In the genomic region with DNA sequence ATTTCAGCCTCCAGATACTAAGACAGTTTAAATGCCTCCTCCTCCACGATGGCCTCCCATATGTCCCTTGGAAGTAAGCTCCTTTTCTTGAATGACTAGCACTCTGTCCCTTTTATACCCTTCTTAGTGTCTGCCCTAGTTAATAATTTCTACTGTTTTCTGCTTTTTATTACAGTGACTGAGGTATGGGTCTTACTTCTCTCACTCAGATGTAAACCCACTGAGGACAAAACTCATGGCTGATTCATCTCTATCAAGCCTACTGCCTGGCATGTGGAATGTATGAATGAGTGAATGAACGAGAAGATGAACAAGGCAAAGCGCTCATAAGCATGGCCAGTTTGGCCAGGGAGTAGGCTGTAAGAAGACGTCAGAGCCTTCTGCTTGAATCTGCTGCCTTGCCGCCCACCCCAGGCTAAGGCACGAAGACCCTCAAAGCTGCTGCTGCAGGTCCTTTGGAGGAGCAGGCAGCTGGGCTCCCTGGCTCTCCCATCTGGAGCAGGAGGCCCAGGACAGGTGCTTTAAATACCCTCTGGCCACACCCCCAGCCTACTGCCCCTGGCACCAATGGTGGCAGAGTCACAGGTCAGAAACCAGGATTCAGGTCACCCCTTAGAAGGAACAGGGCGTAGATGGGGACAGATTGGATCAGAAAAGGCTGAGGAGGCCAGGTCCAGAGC, we compare ENCODE assay signal across 21 cellular contexts. TPM values are rescaled to one million over a fixed set of nuclear protein-coding genes. Genes with fewer than 3 reads are reported as not detected.
"Had no signal": no experiment of that assay in that cellular context is flagged by ENCODE, and none has a peak within 500 bp of the region (broad histone marks: within the 10 kb centered on the region; RNA-seq: fewer than 3 reads in every experiment).

No MANE protein-coding gene starts in this region.

- H3K27ac ChIP-seq: hepatocyte, left ventricle myocardium inferior, tibial nerve had no signal

- H3K27me3 ChIP-seq: hepatocyte had no signal

- DNase-seq: activated B cell treated with CpG ODN at 0.5 μM for 24 hours; activated CD4-positive, alpha-beta memory T cell treated with anti-CD3 and anti-CD28 coated beads for 36 hours; activated CD4-positive, alpha-beta T cell treated with anti-CD3 and anti-CD28 coated beads for 4 hours; activated CD8-positive, alpha-beta memory T cell treated with anti-CD3 and anti-CD28 coated beads, Interleukin-2, amount 10 ng/mL, durations not matched to agents 7 days and 5 days; activated naive CD4-positive, alpha-beta T cell; activated naive CD8-positive, alpha-beta T cell treated with anti-CD3 and anti-CD28 coated beads, Interleukin-2, amount 10 ng/mL, durations not matched to agents 7 days and 5 days; anterior cingulate cortex; foreskin fibroblast; left ventricle myocardium inferior; mucosa of descending colon; naive B cell; stimulated activated naive B cell treated with anti-CD40 and anti-IgM and Interleukin-4, amounts not matched to agents 10 μg/mL and 1 μg/mL and 100 μg/mL, for 72 hours had no signal

- H3K36me3 ChIP-seq: left ventricle myocardium inferior, tibial nerve had no signal

- H3K4me2 ChIP-seq: hepatocyte had no signal

- H3K79me2 ChIP-seq: hepatocyte had no signal

- H2AFZ ChIP-seq: hepatocyte had no signal

- ATAC-seq: activated CD8-positive, alpha-beta memory T cell treated with anti-CD3 and anti-CD28 coated beads, Interleukin-2, amount 10 ng/mL, durations not matched to agents 7 days and 5 days; activated T-helper 17 cell treated with anti-CD3 and anti-CD28 coated beads, Interleukin-2, amount 50 U/mL, for 72 hours; mucosa of descending colon; stimulated activated naive B cell treated with anti-CD40 and anti-IgM and Interleukin-4, amounts not matched to agents 10 μg/mL and 1 μg/mL and 100 μg/mL, for 72 hours had no signal

- H3K4me3 ChIP-seq: dorsolateral prefrontal cortex, hepatocyte, left ventricle myocardium inferior, mucosa of descending colon, tibial nerve had no signal

- H3K4me1 ChIP-seq: left ventricle myocardium inferior, tibial nerve had no signal

- FAIRE-seq: colon, islet of Langerhans, TTC549, urothelium cell line had no signal

RNA-seq across cellular contexts. Expression of gene PGA3, which starts 8.2 kb away (rescaled TPM):
- total RNA-seq: activated B cell treated with CpG ODN at 0.5 μM for 24 hours; activated CD4-positive, alpha-beta memory T cell treated with anti-CD3 and anti-CD28 coated beads for 36 hours; activated CD8-positive, alpha-beta memory T cell treated with anti-CD3 and anti-CD28 coated beads, Interleukin-2, amount 10 ng/mL, durations not matched to agents 7 days and 5 days; activated naive CD8-positive, alpha-beta T cell treated with anti-CD3 and anti-CD28 coated beads, Interleukin-2, amount 10 ng/mL, durations not matched to agents 7 days and 5 days; activated T-helper 17 cell treated with anti-CD3 and anti-CD28 coated beads, Interleukin-2, amount 50 U/mL, for 72 hours; T-helper 2 cell treated with Interferon-gamma antibody and Interleukin-4, amounts not matched to agents 100 ng/mL and 5 ng/mL, for 36 hours had no signal

RNA-seq across cellular contexts. Expression of gene PGA4, which starts 27.0 kb away (rescaled TPM):
- total RNA-seq: activated B cell treated with CpG ODN at 0.5 μM for 24 hours; activated CD4-positive, alpha-beta memory T cell treated with anti-CD3 and anti-CD28 coated beads for 36 hours; activated CD8-positive, alpha-beta memory T cell treated with anti-CD3 and anti-CD28 coated beads, Interleukin-2, amount 10 ng/mL, durations not matched to agents 7 days and 5 days; activated naive CD8-positive, alpha-beta T cell treated with anti-CD3 and anti-CD28 coated beads, Interleukin-2, amount 10 ng/mL, durations not matched to agents 7 days and 5 days; activated T-helper 17 cell treated with anti-CD3 and anti-CD28 coated beads, Interleukin-2, amount 50 U/mL, for 72 hours; T-helper 2 cell treated with Interferon-gamma antibody and Interleukin-4, amounts not matched to agents 100 ng/mL and 5 ng/mL, for 36 hours had no signal

RNA-seq across cellular contexts. Expression of gene PGA5, which starts 45.8 kb away (rescaled TPM):
- total RNA-seq: activated B cell treated with CpG ODN at 0.5 μM for 24 hours; activated CD4-positive, alpha-beta memory T cell treated with anti-CD3 and anti-CD28 coated beads for 36 hours; activated CD8-positive, alpha-beta memory T cell treated with anti-CD3 and anti-CD28 coated beads, Interleukin-2, amount 10 ng/mL, durations not matched to agents 7 days and 5 days; activated naive CD8-positive, alpha-beta T cell treated with anti-CD3 and anti-CD28 coated beads, Interleukin-2, amount 10 ng/mL, durations not matched to agents 7 days and 5 days; activated T-helper 17 cell treated with anti-CD3 and anti-CD28 coated beads, Interleukin-2, amount 50 U/mL, for 72 hours; left ventricle myocardium inferior; T-helper 2 cell treated with Interferon-gamma antibody and Interleukin-4, amounts not matched to agents 100 ng/mL and 5 ng/mL, for 36 hours had no signal
